Comparison of ENCODE assay signal across 8 cellular contexts in the genomic region with DNA sequence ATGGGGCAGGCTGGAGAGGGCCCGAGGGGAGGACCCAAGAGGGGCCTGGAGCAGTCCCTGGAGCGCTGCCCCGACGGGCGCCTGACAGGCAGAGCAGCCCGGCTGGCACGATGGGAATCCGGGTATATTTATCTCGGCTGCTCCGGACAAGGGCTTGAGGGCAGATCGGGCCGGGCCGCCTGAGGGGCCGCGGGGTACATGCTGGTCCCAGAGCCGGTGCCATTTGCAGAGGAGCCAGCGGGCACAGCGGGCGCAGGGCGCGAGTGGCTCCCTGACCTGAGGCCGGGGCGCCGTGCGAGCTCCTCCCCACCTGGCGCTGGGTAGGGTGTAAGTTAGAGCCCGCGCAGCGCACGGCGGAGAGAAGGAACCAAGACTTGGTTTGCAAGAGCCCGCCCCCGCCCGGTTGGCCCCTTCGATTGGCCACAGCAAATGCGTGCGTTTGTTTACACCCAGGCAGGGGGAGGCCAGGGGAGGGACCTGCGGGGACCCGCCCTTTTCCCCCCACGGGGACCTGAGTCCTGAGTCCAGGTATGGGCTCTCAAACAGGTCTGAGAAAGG.
DNase-seq lines count a peak whose midpoint lies in the region; ATAC-seq lines count a peak whose summit lies in the region.

No MANE protein-coding gene starts in this region.

- H3K4me1 ChIP-seq in iPS-15b (ENCODE audit: control insufficient read depth, insufficient read depth, low read length), result peaks cover 2% of the 10 kb centered on the region

- H3K9me3 ChIP-seq in iPS-15b (ENCODE audit: control insufficient read depth, insufficient read depth, low read length), result no peaks in the 10 kb centered on the region

- H3K4me3 ChIP-seq in iPS-15b (ENCODE audit: low read depth, low read length), result peak overlapping the region; percentile 56

- DNase-seq in DMS53 (lab: John Stamatoyannopoulos, UW) (peak; percentile 63), DMS53 treated with DMSO at 0.1 percent for 48 hours (lab: John Stamatoyannopoulos, UW; ENCODE audit: unreplicated experiment) (no peak), NCI-H2081 treated with DMSO at 0.1 percent for 48 hours (lab: John Stamatoyannopoulos, UW) (no peak)
- DNase-seq in activated effector memory CD4-positive, alpha-beta T cell treated with anti-CD3 and anti-CD28 coated beads, Interleukin-2, amount 50 U/mL, for 16 hours, result peak; percentile 75
- DNase-seq in stimulated activated CD4-positive, alpha-beta T cell treated with anti-CD3 and anti-CD28 coated beads, Interleukin-4, amount 100 ng/mL, for 24 hours, result peak; percentile 28

- no peak overlapping the region for H3K9ac ChIP-seq in iPS-15b (ENCODE audit: low read depth, low read length)

- H3K27me3 ChIP-seq in iPS-15b (ENCODE audit: control insufficient read depth, insufficient read depth, low read length), result peaks cover 22% of the 10 kb centered on the region

- ATAC-seq in HG03439 (IDR thresholded peaks at IDR 0.05; ENCODE audit: unreplicated experiment) (no peak), GM18909 (IDR thresholded peaks at IDR 0.05; ENCODE audit: poor library complexity, unreplicated experiment) (no peak)

- H3K36me3 ChIP-seq in iPS-15b (ENCODE audit: control insufficient read depth, insufficient read depth, low read length), result no peaks in the 10 kb centered on the region

Comparison
In these comparisons a context has a peak if more than half of its experiments do, and no peak if none do; other contexts are left out.
1. DNase-seq: peak in DMS53 (single experiment), activated effector memory CD4-positive, alpha-beta T cell treated with anti-CD3 and anti-CD28 coated beads, Interleukin-2, amount 50 U/mL, for 16 hours (single experiment) and stimulated activated CD4-positive, alpha-beta T cell treated with anti-CD3 and anti-CD28 coated beads, Interleukin-4, amount 100 ng/mL, for 24 hours (single experiment); none in DMS53 treated with DMSO at 0.1 percent for 48 hours (single experiment) and NCI-H2081 treated with DMSO at 0.1 percent for 48 hours (single experiment).